In the genomic region with DNA sequence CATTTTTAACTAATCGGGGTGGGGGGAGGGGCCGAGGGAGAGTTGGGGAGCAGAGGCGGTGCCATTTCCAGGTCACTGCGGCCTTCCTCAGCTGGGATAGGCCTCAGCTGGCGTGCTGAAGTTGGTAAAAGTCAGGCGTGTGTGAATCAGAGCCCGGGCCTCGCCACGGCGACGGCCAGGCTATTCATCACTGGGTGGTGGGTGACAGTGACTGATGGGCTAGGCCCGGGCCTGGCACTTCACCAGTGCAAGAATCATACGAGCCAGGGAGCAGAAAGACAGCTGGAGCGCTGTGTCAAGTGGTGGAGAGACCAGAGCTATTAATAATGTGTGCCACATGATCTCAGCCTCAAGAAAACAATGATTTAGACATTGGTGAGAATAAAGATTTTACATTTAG, we compare ENCODE assay signal across 19 cellular contexts.
DNase-seq lines count a peak whose midpoint lies in the region; ATAC-seq, FAIRE-seq and TF ChIP-seq lines count a peak whose summit lies in the region.
"Had no signal": no experiment of that assay in that cellular context is flagged by ENCODE, and none has a peak within 500 bp of the region (broad histone marks: within the 10 kb centered on the region; RNA-seq: fewer than 3 reads in every experiment).

No MANE protein-coding gene starts in this region.

- no peaks in the 10 kb centered on the region for H3K4me1 ChIP-seq in psoas muscle
- H3K4me1 ChIP-seq: SJSA1, stomach, upper lobe of right lung had no signal

- peak; percentile 6 for DNase-seq in NCI-H1436 (lab: John Stamatoyannopoulos, UW)
- no peak for DNase-seq in NCI-H1436 treated with DMSO at 0.1 percent for 48 hours (lab: John Stamatoyannopoulos, UW)
- peak; percentile 5 for DNase-seq in NCI-H2227 treated with DMSO at 0.1 percent for 48 hours (lab: John Stamatoyannopoulos, UW)
- peak; percentile 61 for DNase-seq in astrocyte of the hippocampus (ENCODE audit: low read depth, low spot score)
- peak in 1 of 2 donors; percentile 12 for DNase-seq in psoas muscle
- DNase-seq in HTR-8/SVneo (ENCODE audit: insufficient read length, low spot score), result no peak
- DNase-seq: activated naive CD4-positive, alpha-beta T cell; effector memory CD8-positive, alpha-beta T cell; NCI-H2107; OCI-M1; stomach; T1000; upper lobe of right lung had no signal

- no peak for TF ChIP-seq CTCF in psoas muscle (IDR thresholded peaks at IDR 0.05)

- no peak overlapping the region for H3K27ac ChIP-seq in psoas muscle
- H3K27ac ChIP-seq: neutrophil, SJSA1, stomach, upper lobe of right lung had no signal

- H3K36me3 ChIP-seq in psoas muscle (ENCODE audit: insufficient read depth in 1 of 2, low read depth in 1 of 2), result no peaks in the 10 kb centered on the region
- H3K36me3 ChIP-seq: neutrophil, SJSA1, stomach, upper lobe of right lung had no signal

- WGBS in psoas muscle, 3 donors, result 15 to 24% (median 24%) methylated on average over 14 of the region's 14 CpGs

- no peak for FAIRE-seq in HTR-8/SVneo (lab: Jason Lieb, UNC)

- no peaks in the 10 kb centered on the region for H3K9me3 ChIP-seq in psoas muscle
- H3K9me3 ChIP-seq: neutrophil, SJSA1, stomach, upper lobe of right lung had no signal

- H3K4me3 ChIP-seq in psoas muscle, result no peak overlapping the region
- H3K4me3 ChIP-seq: SJSA1, stomach, upper lobe of right lung had no signal

- H3K27me3 ChIP-seq in psoas muscle (ENCODE audit: insufficient read depth in 3 of 3, low read length in 2 of 3), result no peaks in the 10 kb centered on the region
- H3K27me3 ChIP-seq: neutrophil, SJSA1, stomach, upper lobe of right lung had no signal

- ATAC-seq in psoas muscle, result peak; percentile 38 to 90 (median 71)
- no peak for ATAC-seq in HG03521 (IDR thresholded peaks at IDR 0.05; ENCODE audit: unreplicated experiment)
- ATAC-seq in GM21737 (IDR thresholded peaks at IDR 0.05; ENCODE audit: unreplicated experiment), result no peak
- ATAC-seq: effector memory CD8-positive, alpha-beta T cell; HCT116; right cardiac atrium; upper lobe of right lung had no signal

- intact Hi-C loops in psoas muscle (cut with DNase I), result no loop called here

Comparison
In these comparisons a context has a peak if more than half of its experiments do, and no peak if none do; other contexts are left out.
1. DNase-seq: peak in NCI-H1436 (single experiment), NCI-H2227 treated with DMSO at 0.1 percent for 48 hours (single experiment) and astrocyte of the hippocampus (single experiment); none in NCI-H1436 treated with DMSO at 0.1 percent for 48 hours (single experiment) and HTR-8/SVneo (single experiment).
2. ATAC-seq: peak in psoas muscle (4 of 4); none in HG03521 (single experiment) and GM21737 (single experiment).